1 cellular context compared by ENCODE assay signal in genomic region chr17:50626037-50626574, GRCh38.
TF ChIP-seq lines count a peak whose summit lies in the region.

No MANE protein-coding gene starts in this region.

TF ChIP-seq in HepG2, 621 proteins besides CTCF, POLR2A, EP300 and RAD21 (continued from another document and continues in another):
- TF ChIP-seq FOXO1 (CRISPR knock-in tag; IDR thresholded peaks at IDR 0.05) (peak; percentile 25; the same call in 1 of the 2 replicates), ZNF251 (CRISPR knock-in tag; IDR thresholded peaks at IDR 0.05) (no peak), FOSL2 (CRISPR knock-in tag; IDR thresholded peaks at IDR 0.05) (peak; percentile 50), ATF1 (CRISPR knock-in tag; IDR thresholded peaks at IDR 0.05) (no peak), FOXC1 (CRISPR knock-in tag; IDR thresholded peaks at IDR 0.05; ENCODE audit: borderline replicate concordance) (peak; percentile 70; the same call in 1 of the 2 replicates), ZNF746 (CRISPR knock-in tag; IDR thresholded peaks at IDR 0.05) (no peak; the same call in 1 of the 2 replicates), GABPA (IDR thresholded peaks at IDR 0.05; ENCODE audit: low read depth, low read length) (no peak), GABPA (CRISPR knock-in tag; IDR thresholded peaks at IDR 0.05; ENCODE audit: low read depth) (no peak), SMAD9 (CRISPR knock-in tag; IDR thresholded peaks at IDR 0.05) (0 out of 2 replicates have a peak, but pooled peaks have one; percentile 56), ZNF317 (CRISPR knock-in tag; IDR thresholded peaks at IDR 0.05) (no peak), ZNF44 (CRISPR knock-in tag; IDR thresholded peaks at IDR 0.05) (0 out of 2 replicates have a peak, but pooled peaks have one; percentile 62), AGO1 (IDR thresholded peaks at IDR 0.05; ENCODE audit: low read depth, low read length, poor library complexity, severe bottlenecking) (peak; percentile 73), ZNF230 (CRISPR knock-in tag; IDR thresholded peaks at IDR 0.05) (peak; percentile 78; the same call in 1 of the 2 replicates), FIP1L1 (IDR thresholded peaks at IDR 0.05; ENCODE audit: borderline replicate concordance, insufficient read depth, low read depth, low read length) (no peak), ZNF24 (IDR thresholded peaks at IDR 0.05) (no peak), NCOA5 (CRISPR knock-in tag; IDR thresholded peaks at IDR 0.05) (no peak), IRF9 (CRISPR knock-in tag; IDR thresholded peaks at IDR 0.05; ENCODE audit: borderline replicate concordance) (0 out of 2 replicates have a peak, but pooled peaks have one; percentile 33), ELK4 (CRISPR knock-in tag; IDR thresholded peaks at IDR 0.05; ENCODE audit: borderline replicate concordance) (no peak), KMT2B (CRISPR knock-in tag; IDR thresholded peaks at IDR 0.05) (no peak), ERF (CRISPR knock-in tag; IDR thresholded peaks at IDR 0.05) (peak; percentile 69), RBAK (CRISPR knock-in tag; IDR thresholded peaks at IDR 0.05) (no peak), CBX2 (IDR thresholded peaks at IDR 0.05; ENCODE audit: low read depth, low read length) (no peak), CBX2 (CRISPR knock-in tag; IDR thresholded peaks at IDR 0.05; ENCODE audit: low read depth) (no peak), TFE3 (CRISPR knock-in tag; IDR thresholded peaks at IDR 0.05) (peak; percentile 16; the same call in 1 of the 2 replicates), ZNF724P (CRISPR knock-in tag; IDR thresholded peaks at IDR 0.05; ENCODE audit: borderline replicate concordance) (no peak; the same call in 1 of the 2 replicates), ZNF768 (CRISPR knock-in tag; IDR thresholded peaks at IDR 0.05) (peak; percentile 79; the same call in 1 of the 2 replicates), SRF (IDR thresholded peaks at IDR 0.05; ENCODE audit: low read depth, low read length) (no peak), NFKB2 (CRISPR knock-in tag; IDR thresholded peaks at IDR 0.05; ENCODE audit: borderline replicate concordance) (peak; percentile 75; the same call in 1 of the 2 replicates), ZNF367 (CRISPR knock-in tag; IDR thresholded peaks at IDR 0.05; ENCODE audit: borderline replicate concordance) (no peak), YEATS4 (CRISPR knock-in tag; IDR thresholded peaks at IDR 0.05; ENCODE audit: borderline replicate concordance) (peak; percentile 78), FOXJ3 (CRISPR knock-in tag; IDR thresholded peaks at IDR 0.05; ENCODE audit: borderline replicate concordance) (no peak), DRAP1 (CRISPR knock-in tag; IDR thresholded peaks at IDR 0.05) (peak; percentile 43), MED8 (CRISPR knock-in tag; IDR thresholded peaks at IDR 0.05; ENCODE audit: insufficient replicate concordance) (no peak), NBN (conservative IDR thresholded peaks at IDR 0.05) (no peak), NFE2L1 (CRISPR knock-in tag; IDR thresholded peaks at IDR 0.05; ENCODE audit: borderline replicate concordance) (peak; percentile 59; the same call in 1 of the 2 replicates), ZSCAN12 (CRISPR knock-in tag; IDR thresholded peaks at IDR 0.05) (no peak), IKZF4 (CRISPR knock-in tag; IDR thresholded peaks at IDR 0.05; ENCODE audit: borderline replicate concordance, low read depth, not compliant biosample characterization) (peak; percentile 48), TEF (CRISPR knock-in tag; IDR thresholded peaks at IDR 0.05) (no peak), ZNF776 (CRISPR knock-in tag; IDR thresholded peaks at IDR 0.05) (no peak), HOXD1 (CRISPR knock-in tag; IDR thresholded peaks at IDR 0.05) (peak; percentile 82; the same call in 1 of the 2 replicates), ZNF672 (CRISPR knock-in tag; IDR thresholded peaks at IDR 0.05) (no peak), MXI1 (IDR thresholded peaks at IDR 0.05; ENCODE audit: borderline replicate concordance, low read depth, low read length) (peak; percentile 33; the same call in 1 of the 3 replicates), THAP8 (CRISPR knock-in tag; IDR thresholded peaks at IDR 0.05; ENCODE audit: borderline replicate concordance) (no peak), RARG (CRISPR knock-in tag; IDR thresholded peaks at IDR 0.05; ENCODE audit: low read depth) (no peak), EEA1 (CRISPR knock-in tag; IDR thresholded peaks at IDR 0.05; ENCODE audit: borderline replicate concordance) (no peak), ZNF484 (CRISPR knock-in tag; IDR thresholded peaks at IDR 0.05; ENCODE audit: borderline replicate concordance, low read depth) (no peak), NPAS2 (CRISPR knock-in tag; IDR thresholded peaks at IDR 0.05; ENCODE audit: borderline replicate concordance) (no peak)
- TF ChIP-seq, protein P1, sequence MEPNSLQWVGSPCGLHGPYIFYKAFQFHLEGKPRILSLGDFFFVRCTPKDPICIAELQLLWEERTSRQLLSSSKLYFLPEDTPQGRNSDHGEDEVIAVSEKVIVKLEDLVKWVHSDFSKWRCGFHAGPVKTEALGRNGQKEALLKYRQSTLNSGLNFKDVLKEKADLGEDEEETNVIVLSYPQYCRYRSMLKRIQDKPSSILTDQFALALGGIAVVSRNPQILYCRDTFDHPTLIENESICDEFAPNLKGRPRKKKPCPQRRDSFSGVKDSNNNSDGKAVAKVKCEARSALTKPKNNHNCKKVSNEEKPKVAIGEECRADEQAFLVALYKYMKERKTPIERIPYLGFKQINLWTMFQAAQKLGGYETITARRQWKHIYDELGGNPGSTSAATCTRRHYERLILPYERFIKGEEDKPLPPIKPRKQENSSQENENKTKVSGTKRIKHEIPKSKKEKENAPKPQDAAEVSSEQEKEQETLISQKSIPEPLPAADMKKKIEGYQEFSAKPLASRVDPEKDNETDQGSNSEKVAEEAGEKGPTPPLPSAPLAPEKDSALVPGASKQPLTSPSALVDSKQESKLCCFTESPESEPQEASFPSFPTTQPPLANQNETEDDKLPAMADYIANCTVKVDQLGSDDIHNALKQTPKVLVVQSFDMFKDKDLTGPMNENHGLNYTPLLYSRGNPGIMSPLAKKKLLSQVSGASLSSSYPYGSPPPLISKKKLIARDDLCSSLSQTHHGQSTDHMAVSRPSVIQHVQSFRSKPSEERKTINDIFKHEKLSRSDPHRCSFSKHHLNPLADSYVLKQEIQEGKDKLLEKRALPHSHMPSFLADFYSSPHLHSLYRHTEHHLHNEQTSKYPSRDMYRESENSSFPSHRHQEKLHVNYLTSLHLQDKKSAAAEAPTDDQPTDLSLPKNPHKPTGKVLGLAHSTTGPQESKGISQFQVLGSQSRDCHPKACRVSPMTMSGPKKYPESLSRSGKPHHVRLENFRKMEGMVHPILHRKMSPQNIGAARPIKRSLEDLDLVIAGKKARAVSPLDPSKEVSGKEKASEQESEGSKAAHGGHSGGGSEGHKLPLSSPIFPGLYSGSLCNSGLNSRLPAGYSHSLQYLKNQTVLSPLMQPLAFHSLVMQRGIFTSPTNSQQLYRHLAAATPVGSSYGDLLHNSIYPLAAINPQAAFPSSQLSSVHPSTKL (CRISPR knock-in tag; IDR thresholded peaks at IDR 0.05), result peak; percentile 49; the same call in 1 of the 2 replicates
- TF ChIP-seq, protein P2, sequence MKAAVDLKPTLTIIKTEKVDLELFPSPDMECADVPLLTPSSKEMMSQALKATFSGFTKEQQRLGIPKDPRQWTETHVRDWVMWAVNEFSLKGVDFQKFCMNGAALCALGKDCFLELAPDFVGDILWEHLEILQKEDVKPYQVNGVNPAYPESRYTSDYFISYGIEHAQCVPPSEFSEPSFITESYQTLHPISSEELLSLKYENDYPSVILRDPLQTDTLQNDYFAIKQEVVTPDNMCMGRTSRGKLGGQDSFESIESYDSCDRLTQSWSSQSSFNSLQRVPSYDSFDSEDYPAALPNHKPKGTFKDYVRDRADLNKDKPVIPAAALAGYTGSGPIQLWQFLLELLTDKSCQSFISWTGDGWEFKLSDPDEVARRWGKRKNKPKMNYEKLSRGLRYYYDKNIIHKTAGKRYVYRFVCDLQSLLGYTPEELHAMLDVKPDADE (CRISPR knock-in tag; IDR thresholded peaks at IDR 0.05), result no peak
- TF ChIP-seq, protein P3, sequence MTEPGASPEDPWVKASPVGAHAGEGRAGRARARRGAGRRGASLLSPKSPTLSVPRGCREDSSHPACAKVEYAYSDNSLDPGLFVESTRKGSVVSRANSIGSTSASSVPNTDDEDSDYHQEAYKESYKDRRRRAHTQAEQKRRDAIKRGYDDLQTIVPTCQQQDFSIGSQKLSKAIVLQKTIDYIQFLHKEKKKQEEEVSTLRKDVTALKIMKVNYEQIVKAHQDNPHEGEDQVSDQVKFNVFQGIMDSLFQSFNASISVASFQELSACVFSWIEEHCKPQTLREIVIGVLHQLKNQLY (CRISPR knock-in tag; IDR thresholded peaks at IDR 0.05), result no peak
- TF ChIP-seq, protein P4, sequence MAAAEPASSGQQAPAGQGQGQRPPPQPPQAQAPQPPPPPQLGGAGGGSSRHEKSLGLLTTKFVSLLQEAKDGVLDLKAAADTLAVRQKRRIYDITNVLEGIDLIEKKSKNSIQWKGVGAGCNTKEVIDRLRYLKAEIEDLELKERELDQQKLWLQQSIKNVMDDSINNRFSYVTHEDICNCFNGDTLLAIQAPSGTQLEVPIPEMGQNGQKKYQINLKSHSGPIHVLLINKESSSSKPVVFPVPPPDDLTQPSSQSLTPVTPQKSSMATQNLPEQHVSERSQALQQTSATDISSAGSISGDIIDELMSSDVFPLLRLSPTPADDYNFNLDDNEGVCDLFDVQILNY (CRISPR knock-in tag; conservative IDR thresholded peaks at IDR 0.05), result no peak
